Comparison of ENCODE assay signal across 17 cellular contexts in the genomic region with DNA sequence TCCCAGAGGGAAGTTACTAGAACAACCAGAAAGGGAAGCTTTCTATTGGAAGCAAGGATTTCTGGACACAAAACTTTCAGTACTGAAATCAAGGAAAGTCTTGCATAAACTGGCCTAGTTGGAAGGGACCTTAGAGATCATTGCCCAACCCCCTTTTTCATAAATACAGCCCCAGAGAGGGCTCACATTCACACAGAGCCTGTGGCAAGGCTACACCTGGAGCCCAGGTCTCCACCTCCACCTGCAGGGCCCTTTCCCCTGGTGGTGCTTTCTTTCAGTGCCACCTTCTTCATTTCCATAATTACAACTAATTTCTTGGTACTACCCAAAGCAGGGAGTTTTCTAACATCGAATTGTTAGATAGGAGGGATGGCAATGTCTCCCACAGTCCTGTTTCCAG.
A peak's percentile ranks its signal among the peaks of the same experiment; 100 is the strongest.
DNase-seq lines count a peak whose midpoint lies in the region; ATAC-seq, FAIRE-seq and TF ChIP-seq lines count a peak whose summit lies in the region.
"Had no signal": no experiment of that assay in that cellular context is flagged by ENCODE, and none has a peak within 500 bp of the region (broad histone marks: within the 10 kb centered on the region; RNA-seq: fewer than 3 reads in every experiment).

No MANE protein-coding gene starts in this region.

- H3K4me1 Mint-ChIP-seq in neural progenitor cell: peaks cover 15% of the 10 kb centered on the region

- no peaks in the 10 kb centered on the region for H3K9me2 ChIP-seq in PC-3 (replicated peaks; ENCODE audit: low read length)

- POLR2A ChIA-PET in A549 (lab: Yijun Ruan, JAX): interaction anchor here (0.6 kb wide), 1 partner anchor 86 kb away, joined by 3 read pairs; the partner anchor contains the start of gene ADRB2
- POLR2A ChIA-PET in PC-3 (lab: Charles Lee; ENCODE audit: unreplicated experiment): interaction anchor here (0.6 to 0.7 kb wide), 3 partner anchors 13 to 231 kb away, joined by 3 read pairs; no protein-coding TSS in a partner anchor

- no peak overlapping the region for H2AFZ ChIP-seq in PC-3 (ENCODE audit: low read length)
- peak overlapping the region; percentile 11 for H2AFZ ChIP-seq in neural progenitor cell (replicated peaks)

- no peaks in the 10 kb centered on the region for H3K36me3 Mint-ChIP-seq in neural progenitor cell

- FAIRE-seq in A549 (lab: Jason Lieb, UNC): no peak
- FAIRE-seq: small intestine had no signal

- peaks cover 30% of the 10 kb centered on the region for H3F3A ChIP-seq in PC-3 (ENCODE audit: low read length, unreplicated experiment)
- no peaks in the 10 kb centered on the region for H3F3A ChIP-seq in neural progenitor cell (ENCODE audit: low read depth)

- TF ChIP-seq CTCF in A549 (IDR thresholded peaks at IDR 0.05): no peak
- TF ChIP-seq CTCF in PC-3 (conservative IDR thresholded peaks at IDR 0.05; ENCODE audit: low read depth, low read length): no peak
- TF ChIP-seq CTCF in neural progenitor cell (IDR thresholded peaks at IDR 0.05): no peak
- TF ChIP-seq CTCF in ovary (IDR thresholded peaks at IDR 0.05): no peak

- DNase-seq in A549 (ENCODE audit: low read depth in 1 of 2, low spot score in 1 of 2): no peak
- peak; percentile 56 for DNase-seq in PC-3
- no peak for DNase-seq in neural progenitor cell (ENCODE audit: low spot score)
- no peak for DNase-seq in SJCRH30
- no peak for DNase-seq in T-helper 1 cell
- DNase-seq in ovary: no peak
- DNase-seq in NCI-H526 (lab: John Stamatoyannopoulos, UW): no peak
- DNase-seq: 8988T, HCEC 1CT, hypothalamus, left cardiac atrium, NCI-H1436 treated with DMSO at 0.1 percent for 48 hours, NCI-H2227 treated with DMSO at 0.1 percent for 48 hours had no signal

- H3K9me3 Mint-ChIP-seq in neural progenitor cell: no peaks in the 10 kb centered on the region

- H3K4me1 ChIP-seq in A549 (peaks cover 37% of the 10 kb centered on the region), PC-3 (ENCODE audit: insufficient read depth, low read length) (peaks cover 80% of the 10 kb centered on the region), esophagus (ENCODE audit: control insufficient read depth in 2 of 2, insufficient read depth in 2 of 2, low read length in 1 of 2) (peaks cover 3 to 16% of the 10 kb centered on the region in 2 donors), neural progenitor cell (peaks cover 13% of the 10 kb centered on the region), SJCRH30 (peaks cover 45% of the 10 kb centered on the region), ovary (ENCODE audit: insufficient read depth) (no peaks in the 10 kb centered on the region)

- H3K4me3 ChIP-seq in A549: no peak overlapping the region
- H3K4me3 ChIP-seq in PC-3 (ENCODE audit: low read length): peak overlapping the region; percentile 19; the same call in 1 of the 2 replicates
- H3K4me3 ChIP-seq in esophagus (ENCODE audit: low read depth in 1 of 2, low read length in 2 of 2): no peak overlapping the region
- H3K4me3 ChIP-seq in neural progenitor cell: no peak overlapping the region
- no peak overlapping the region for H3K4me3 ChIP-seq in SJCRH30
- no peak overlapping the region for H3K4me3 ChIP-seq in ovary
- H3K4me3 ChIP-seq: cardiac muscle cell had no signal

- H4K20me1 ChIP-seq in PC-3 (ENCODE audit: low read length) (no peaks in the 10 kb centered on the region), neural progenitor cell (ENCODE audit: low read depth) (no peaks in the 10 kb centered on the region)

- TF ChIP-seq POLR2A in A549 (IDR thresholded peaks at IDR 0.05; ENCODE audit: low read length) (no peak), ovary (IDR thresholded peaks at IDR 0.05) (no peak)

- H3K36me3 ChIP-seq in PC-3 (ENCODE audit: low read depth, low read length): no peaks in the 10 kb centered on the region
- H3K36me3 ChIP-seq in esophagus (ENCODE audit: control insufficient read depth in 2 of 2, insufficient read depth in 2 of 2, low read length in 1 of 2): no peaks in the 10 kb centered on the region
- H3K36me3 ChIP-seq in neural progenitor cell: no peaks in the 10 kb centered on the region
- no peaks in the 10 kb centered on the region for H3K36me3 ChIP-seq in SJCRH30
- H3K36me3 ChIP-seq in ovary: no peaks in the 10 kb centered on the region
- H3K36me3 ChIP-seq: cardiac muscle cell had no signal

- H3K4me2 ChIP-seq in A549 (peak overlapping the region; percentile 62; the same call in 2 of the 3 replicates), PC-3 (ENCODE audit: low read length) (peak overlapping the region; percentile 68), neural progenitor cell (peak overlapping the region; percentile 3)

- ATAC-seq in A549 (no peak), PC-3 (no peak)

- H3K27ac ChIP-seq in A549 (peak overlapping the region; percentile 23 to 59; a peak in 4 of 6 replicates), PC-3 (ENCODE audit: low read length) (peak overlapping the region; percentile 88), esophagus (ENCODE audit: low read depth in 2 of 2, low read length in 1 of 2) (peak overlapping the region; percentile 75 to 79), neural progenitor cell (no peak overlapping the region), SJCRH30 (no peak overlapping the region), ovary (no peak overlapping the region)
- H3K27ac ChIP-seq: C4-2B, cardiac muscle cell had no signal

- H3K9ac ChIP-seq in PC-3 (ENCODE audit: low read length) (peak overlapping the region; percentile 59), neural progenitor cell (no peak overlapping the region)

- TF ChIP-seq EP300 in A549 (IDR thresholded peaks at IDR 0.05): no peak
- TF ChIP-seq EP300 in ovary (IDR thresholded peaks at IDR 0.05): no peak

- H3K27me3 Mint-ChIP-seq in neural progenitor cell (ENCODE audit: insufficient read depth, low read depth): no peaks in the 10 kb centered on the region

- intact Hi-C loops in PC-3 (cut with micrococcal nuclease) (loop anchor here (1.0 to 5.0 kb wide), 5 partner anchors 86 to 317 kb away; no protein-coding TSS in a partner anchor), ovary (cut with DNase I) (no loop called here)

- H3K79me2 ChIP-seq in PC-3 (ENCODE audit: low read length): no peaks in the 10 kb centered on the region
- no peaks in the 10 kb centered on the region for H3K79me2 ChIP-seq in neural progenitor cell (ENCODE audit: low read depth)

- 14% methylated on average over 1 of the region's 1 CpG for WGBS in A549 (ENCODE audit: missing lambda C conversion rate)
- WGBS in esophagus, 2 donors: 89% methylated on average over 1 of the region's 1 CpG
- WGBS in ovary, 3 donors: 66 to 80% (median 77%) methylated on average over 1 of the region's 1 CpG

- CTCF ChIA-PET in A549 (lab: Yijun Ruan, JAX): interaction anchor here (0.6 to 5.4 kb wide), 24 partner anchors 8 to 203 kb away, joined by 3 to 46 read pairs (median 6); partner anchors contain the start of gene ADRB2
- CTCF ChIA-PET in PC-3 (lab: Charles Lee): interaction anchor here (0.6 to 3.5 kb wide), 15 partner anchors 28 to 203 kb away, joined by 3 to 30 read pairs (median 7); partner anchors contain the start of gene ADRB2

- no TSS peak for BruUV-seq in PC-3 (replicated peaks; lab: Mats Ljungman, UMichigan)

- H3K27me3 ChIP-seq in PC-3 (ENCODE audit: low read length) (no peaks in the 10 kb centered on the region), esophagus (ENCODE audit: control insufficient read depth in 1 of 2, insufficient read depth in 2 of 2, low read length in 2 of 2) (no peaks in the 10 kb centered on the region), neural progenitor cell (no peaks in the 10 kb centered on the region), SJCRH30 (no peaks in the 10 kb centered on the region), ovary (no peaks in the 10 kb centered on the region)

- H3K27ac Mint-ChIP-seq in neural progenitor cell: no peak overlapping the region

- H3K9me3 ChIP-seq in A549 (no peaks in the 10 kb centered on the region), PC-3 (ENCODE audit: low read length) (no peaks in the 10 kb centered on the region), esophagus (ENCODE audit: control insufficient read depth in 2 of 2, insufficient read depth in 1 of 2, low read depth in 1 of 2, low read length in 1 of 2) (no peaks in the 10 kb centered on the region), neural progenitor cell (ENCODE audit: low read depth) (no peaks in the 10 kb centered on the region), SJCRH30 (replicated peaks) (no peaks in the 10 kb centered on the region), ovary (no peaks in the 10 kb centered on the region)

- no peak overlapping the region for H3K4me3 Mint-ChIP-seq in neural progenitor cell

- no peak for TF ChIP-seq RAD21 in A549 (conservative IDR thresholded peaks at IDR 0.05 in 1 of 2, IDR thresholded peaks at IDR 0.05 in 1 of 2)

TF ChIP-seq in A549, 52 proteins besides CTCF, POLR2A, EP300 and RAD21 (continues in another document):
- TF ChIP-seq JUNB (IDR thresholded peaks at IDR 0.05) (no peak), JUN (IDR thresholded peaks at IDR 0.05) (no peak), FOSL2 (IDR thresholded peaks at IDR 0.05) (no peak), FOSL2 (CRISPR knock-in tag; IDR thresholded peaks at IDR 0.05) (no peak), MAX (IDR thresholded peaks at IDR 0.05) (no peak)
- TF ChIP-seq, protein P1, sequence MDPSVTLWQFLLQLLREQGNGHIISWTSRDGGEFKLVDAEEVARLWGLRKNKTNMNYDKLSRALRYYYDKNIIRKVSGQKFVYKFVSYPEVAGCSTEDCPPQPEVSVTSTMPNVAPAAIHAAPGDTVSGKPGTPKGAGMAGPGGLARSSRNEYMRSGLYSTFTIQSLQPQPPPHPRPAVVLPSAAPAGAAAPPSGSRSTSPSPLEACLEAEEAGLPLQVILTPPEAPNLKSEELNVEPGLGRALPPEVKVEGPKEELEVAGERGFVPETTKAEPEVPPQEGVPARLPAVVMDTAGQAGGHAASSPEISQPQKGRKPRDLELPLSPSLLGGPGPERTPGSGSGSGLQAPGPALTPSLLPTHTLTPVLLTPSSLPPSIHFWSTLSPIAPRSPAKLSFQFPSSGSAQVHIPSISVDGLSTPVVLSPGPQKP (IDR thresholded peaks at IDR 0.05; ENCODE audit: low read depth, low read length): no peak

Comparison
In these comparisons a context has a peak if more than half of its experiments do, and no peak if none do; other contexts are left out.
1. H3K27ac ChIP-seq: peak in A549 (2 of 2), PC-3 (single experiment) and esophagus (2 of 2); none in neural progenitor cell (single experiment), SJCRH30 (single experiment) and ovary (0 of 2).
2. H3K4me2 ChIP-seq: peak in every context shown above with its lines; median percentile 68 in PC-3; 62 in A549; 3 in neural progenitor cell.